In genomic region chr10:77185696-77186095, GRCh38 we compare ENCODE assay signal across 26 cellular contexts.
DNase-seq lines count a peak whose midpoint lies in the region; ATAC-seq and TF ChIP-seq lines count a peak whose summit lies in the region.
"Had no signal": no experiment of that assay in that cellular context is flagged by ENCODE, and none has a peak within 500 bp of the region (broad histone marks: within the 10 kb centered on the region; RNA-seq: fewer than 3 reads in every experiment).

No MANE protein-coding gene starts in this region.

- H3K36me3 Mint-ChIP-seq in osteocyte (ENCODE audit: unreplicated experiment), result no peaks in the 10 kb centered on the region
- H3K36me3 Mint-ChIP-seq: activated naive CD4-positive, alpha-beta T cell treated with anti-CD3 and anti-CD28 coated beads, Interleukin-2, amount 50 U/mL, for 24 hours; CD14-positive monocyte; natural killer cell treated with Interleukin-12 subunit alpha and Interleukin-12 subunit beta and Interleukin-15 and Interleukin-18, amount 100 ng/mL, for 72 hours had no signal

- H3K9me3 Mint-ChIP-seq in osteocyte (ENCODE audit: unreplicated experiment), result no peaks in the 10 kb centered on the region
- H3K9me3 Mint-ChIP-seq: activated naive CD4-positive, alpha-beta T cell treated with anti-CD3 and anti-CD28 coated beads, Interleukin-2, amount 50 U/mL, for 24 hours; CD14-positive monocyte; HFFc6; natural killer cell treated with Interleukin-12 subunit alpha and Interleukin-12 subunit beta and Interleukin-15 and Interleukin-18, amount 100 ng/mL, for 72 hours had no signal

- no peaks in the 10 kb centered on the region for H3K27me3 Mint-ChIP-seq in osteocyte (ENCODE audit: unreplicated experiment)

- H3K4me1 Mint-ChIP-seq in osteocyte (ENCODE audit: unreplicated experiment), result peaks cover 26% of the 10 kb centered on the region
- H3K4me1 Mint-ChIP-seq: activated naive CD4-positive, alpha-beta T cell treated with anti-CD3 and anti-CD28 coated beads, Interleukin-2, amount 50 U/mL, for 24 hours; CD14-positive monocyte had no signal

- H3K4me3 ChIP-seq in epithelial cell of proximal tubule (ENCODE audit: low read depth, low read length), result no peak overlapping the region
- H3K4me3 ChIP-seq: gastrocnemius medialis, GM23248 had no signal

- TF ChIP-seq CTCF in epithelial cell of proximal tubule (conservative IDR thresholded peaks at IDR 0.05; ENCODE audit: low read depth, low read length), result peak; percentile 10
- peak; percentile 15 for TF ChIP-seq CTCF in osteocyte (IDR thresholded peaks at IDR 0.05)

- DNase-seq in NCI-H2029 (lab: John Stamatoyannopoulos, UW) (peak; percentile 6), NCI-H2029 treated with DMSO at 0.1 percent for 48 hours (lab: John Stamatoyannopoulos, UW) (no peak), epithelial cell of proximal tubule (ENCODE audit: low read depth) (no peak), osteocyte (ENCODE audit: extremely low spot score, unreplicated experiment) (no peak), NCI-H1436 (lab: John Stamatoyannopoulos, UW) (no peak), NCI-H510A (lab: John Stamatoyannopoulos, UW) (no peak)
- DNase-seq: 8988T; activated CD4-positive, alpha-beta T cell treated with anti-CD3 and anti-CD28 coated beads, Interleukin-2, amount 50 U/mL, for 4 hours; activated CD4-positive, CD25-positive, alpha-beta regulatory T cell; central memory CD4-positive, alpha-beta T cell; EL; gastrocnemius medialis; GM23248; HFFc6; hippocampal formation; left ventricle myocardium superior; NCI-H1048; NCI-H1694 treated with DMSO at 0.1 percent for 48 hours; NCI-H2227 treated with DMSO at 0.1 percent for 48 hours; stimulated activated CD4-positive, alpha-beta T cell treated with anti-CD3 and anti-CD28 coated beads, Interleukin-2, amount 100 ng/mL, for 48 hours; T-helper 1 cell had no signal

- no peak overlapping the region for H3K27ac Mint-ChIP-seq in osteocyte (ENCODE audit: unreplicated experiment)
- H3K27ac Mint-ChIP-seq: activated naive CD4-positive, alpha-beta T cell treated with anti-CD3 and anti-CD28 coated beads, Interleukin-2, amount 50 U/mL, for 24 hours; HFFc6; natural killer cell treated with Interleukin-12 subunit alpha and Interleukin-12 subunit beta and Interleukin-15 and Interleukin-18, amount 100 ng/mL, for 72 hours had no signal

- ATAC-seq in GM21576 (IDR thresholded peaks at IDR 0.05; ENCODE audit: unreplicated experiment), result no peak
- ATAC-seq in GM19452 (IDR thresholded peaks at IDR 0.05; ENCODE audit: unreplicated experiment), result no peak
- ATAC-seq: gastrocnemius medialis; left ventricle myocardium superior; natural killer cell treated with Interleukin-12 subunit alpha and Interleukin-12 subunit beta and Interleukin-15 and Interleukin-18, amount 100 ng/mL, for 72 hours had no signal

- no peak overlapping the region for H3K4me3 Mint-ChIP-seq in osteocyte (ENCODE audit: unreplicated experiment)
- H3K4me3 Mint-ChIP-seq: activated naive CD4-positive, alpha-beta T cell treated with anti-CD3 and anti-CD28 coated beads, Interleukin-2, amount 50 U/mL, for 24 hours; CD14-positive monocyte; HFFc6; natural killer cell treated with Interleukin-12 subunit alpha and Interleukin-12 subunit beta and Interleukin-15 and Interleukin-18, amount 100 ng/mL, for 72 hours had no signal
